In the genomic region with DNA sequence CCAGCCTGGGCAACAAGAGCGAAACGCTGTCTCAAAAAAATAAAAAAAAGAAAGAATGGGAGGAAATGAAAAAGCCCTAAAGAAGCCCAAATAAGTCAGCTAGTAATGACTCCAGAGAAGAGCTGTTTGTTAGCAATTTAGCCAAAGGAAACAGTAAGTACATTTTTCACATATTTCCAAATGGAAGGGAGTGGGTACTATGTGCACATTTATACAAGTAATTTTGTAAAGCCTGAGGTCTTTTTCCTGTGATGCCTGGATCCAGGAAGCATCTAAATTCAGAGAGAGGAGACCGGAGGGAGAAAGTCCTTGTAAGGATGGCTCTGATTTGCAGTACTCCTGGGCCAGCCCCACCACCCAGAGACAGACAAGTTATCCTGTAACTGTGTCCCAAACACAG, we compare ENCODE assay signal across 24 cellular contexts. TPM values are rescaled to one million over a fixed set of nuclear protein-coding genes. Genes with fewer than 3 reads are reported as not detected.
DNase-seq lines count a peak whose midpoint lies in the region; ATAC-seq and TF ChIP-seq lines count a peak whose summit lies in the region.
"Had no signal": no experiment of that assay in that cellular context is flagged by ENCODE, and none has a peak within 500 bp of the region (broad histone marks: within the 10 kb centered on the region; RNA-seq: fewer than 3 reads in every experiment).

No MANE protein-coding gene starts in this region.

- CTCF ChIA-PET in activated CD4-positive, alpha-beta memory T cell treated with anti-CD3 and anti-CD28 coated beads for 36 hours (lab: Charles Lee): interaction anchor here (0.7 to 1.6 kb wide), 2 partner anchors 12 to 1613 kb away, joined by 4 read pairs; no protein-coding TSS in a partner anchor

- H3K27ac ChIP-seq in lower lobe of right lung (peak overlapping the region; percentile 53), thoracic aorta (peak overlapping the region; percentile 10 to 38)
- H3K27ac ChIP-seq: BLaER1 treated with 17β-estradiol and CSF1 and Interleukin-3, amounts not matched to agents 10 nM and 100 nM; PC-9; SJCRH30 had no signal

- no peak overlapping the region for H3K4me3 ChIP-seq in lower lobe of right lung
- peak overlapping the region; percentile 28 for H3K4me3 ChIP-seq in thoracic aorta
- H3K4me3 ChIP-seq: BLaER1 treated with 17β-estradiol and CSF1 and Interleukin-3, amounts not matched to agents 10 nM and 100 nM; GM12878; GM23338; K562; PC-9; SJCRH30 had no signal

- H3K36me3 ChIP-seq in lower lobe of right lung (peaks cover 5% of the 10 kb centered on the region), thoracic aorta (no peaks in the 10 kb centered on the region)
- H3K36me3 ChIP-seq: BLaER1 treated with 17β-estradiol and CSF1 and Interleukin-3, amounts not matched to agents 10 nM and 100 nM; SJCRH30 had no signal

- H3K4me1 ChIP-seq in lower lobe of right lung: peaks cover 12% of the 10 kb centered on the region
- peaks cover 0 to 12% of the 10 kb centered on the region in 2 donors for H3K4me1 ChIP-seq in thoracic aorta (ENCODE audit: control insufficient read depth in 1 of 2, low read depth in 2 of 2)
- H3K4me1 ChIP-seq: SJCRH30 had no signal

- no peak for TF ChIP-seq POLR2A in GM18505 (IDR thresholded peaks at IDR 0.05; ENCODE audit: borderline replicate concordance, extremely low read depth, insufficient read depth, insufficient read length)

- H3K27me3 Mint-ChIP-seq in dendritic cell treated with granulocyte-macrophage colony-stimulating factor and Interleukin-4, amounts not matched to agents 40 ng/mL and 50 ng/mL, for 4 days: no peaks in the 10 kb centered on the region
- H3K27me3 Mint-ChIP-seq in activated CD4-positive, alpha-beta memory T cell treated with anti-CD3 and anti-CD28 coated beads for 36 hours: no peaks in the 10 kb centered on the region

- ATAC-seq in lower lobe of right lung: no peak
- no peak for ATAC-seq in thoracic aorta (ENCODE audit: insufficient number of reproducible peaks, low FRiP score, low read depth)
- no peak for ATAC-seq in GM18505 (IDR thresholded peaks at IDR 0.05; ENCODE audit: unreplicated experiment)
- no peak for ATAC-seq in HG03039 (IDR thresholded peaks at IDR 0.05; ENCODE audit: unreplicated experiment)
- ATAC-seq: GM12878, GM23338, HCT116, K562 had no signal

- H3K27me3 ChIP-seq in lower lobe of right lung (ENCODE audit: low read depth): no peaks in the 10 kb centered on the region
- no peaks in the 10 kb centered on the region for H3K27me3 ChIP-seq in thoracic aorta (replicated peaks; ENCODE audit: insufficient read depth)
- H3K27me3 ChIP-seq: BLaER1 treated with 17β-estradiol and CSF1 and Interleukin-3, amounts not matched to agents 10 nM and 100 nM; SJCRH30 had no signal

- peak overlapping the region; percentile 76 for H3K27ac Mint-ChIP-seq in dendritic cell treated with granulocyte-macrophage colony-stimulating factor and Interleukin-4, amounts not matched to agents 40 ng/mL and 50 ng/mL, for 4 days
- no peak overlapping the region for H3K27ac Mint-ChIP-seq in activated CD4-positive, alpha-beta memory T cell treated with anti-CD3 and anti-CD28 coated beads for 36 hours
- H3K27ac Mint-ChIP-seq: GM23338 had no signal

- DNase-seq in EH (ENCODE audit: low read depth) (peak; percentile 53), lower lobe of right lung (no peak), thoracic aorta (ENCODE audit: low spot score) (no peak), NCI-H2107 (lab: John Stamatoyannopoulos, UW) (no peak)
- DNase-seq in activated CD4-positive, alpha-beta memory T cell treated with anti-CD3 and anti-CD28 coated beads for 36 hours: no peak
- DNase-seq: 8988T; CD8-positive, alpha-beta memory T cell; DMS79 treated with DMSO at 0.1 percent for 48 hours; GDM1; MV-4-11; NCI-H1417 treated with DMSO at 0.1 percent for 48 hours; NCI-H1930; NCI-H2171; NCI-H446; PC-9; SJCRH30 had no signal

- POLR2A ChIA-PET in activated CD4-positive, alpha-beta memory T cell treated with anti-CD3 and anti-CD28 coated beads for 36 hours (lab: Charles Lee): no interaction called here

- H3K4me3 Mint-ChIP-seq in dendritic cell treated with granulocyte-macrophage colony-stimulating factor and Interleukin-4, amounts not matched to agents 40 ng/mL and 50 ng/mL, for 4 days: peak overlapping the region; percentile 9
- no peak overlapping the region for H3K4me3 Mint-ChIP-seq in activated CD4-positive, alpha-beta memory T cell treated with anti-CD3 and anti-CD28 coated beads for 36 hours
- H3K4me3 Mint-ChIP-seq: CD8-positive, alpha-beta memory T cell; GM23338 had no signal

- no peak for TF ChIP-seq CTCF in lower lobe of right lung (IDR thresholded peaks at IDR 0.05)
- TF ChIP-seq CTCF in thoracic aorta (IDR thresholded peaks at IDR 0.05): no peak

- intact Hi-C loops in dendritic cell treated with granulocyte-macrophage colony-stimulating factor and Interleukin-4, amounts not matched to agents 40 ng/mL and 50 ng/mL, for 4 days (cut with micrococcal nuclease): no loop called here
- intact Hi-C loops in lower lobe of right lung (cut with DNase I): no loop called here
- intact Hi-C loops in activated CD4-positive, alpha-beta memory T cell treated with anti-CD3 and anti-CD28 coated beads for 36 hours (cut with micrococcal nuclease): no loop called here

- peaks cover 68% of the 10 kb centered on the region for H3K36me3 Mint-ChIP-seq in dendritic cell treated with granulocyte-macrophage colony-stimulating factor and Interleukin-4, amounts not matched to agents 40 ng/mL and 50 ng/mL, for 4 days (ENCODE audit: low read depth)
- H3K36me3 Mint-ChIP-seq in activated CD4-positive, alpha-beta memory T cell treated with anti-CD3 and anti-CD28 coated beads for 36 hours: no peaks in the 10 kb centered on the region
- H3K36me3 Mint-ChIP-seq: CD8-positive, alpha-beta memory T cell had no signal

- H3K9me3 ChIP-seq in lower lobe of right lung (no peaks in the 10 kb centered on the region), thoracic aorta (no peaks in the 10 kb centered on the region)
- H3K9me3 ChIP-seq: SJCRH30 had no signal

- peaks cover 49% of the 10 kb centered on the region for H3K4me1 Mint-ChIP-seq in dendritic cell treated with granulocyte-macrophage colony-stimulating factor and Interleukin-4, amounts not matched to agents 40 ng/mL and 50 ng/mL, for 4 days (ENCODE audit: low read depth)
- H3K4me1 Mint-ChIP-seq in activated CD4-positive, alpha-beta memory T cell treated with anti-CD3 and anti-CD28 coated beads for 36 hours (ENCODE audit: low read depth): peaks cover 3% of the 10 kb centered on the region

- no peaks in the 10 kb centered on the region for H3K9me3 Mint-ChIP-seq in dendritic cell treated with granulocyte-macrophage colony-stimulating factor and Interleukin-4, amounts not matched to agents 40 ng/mL and 50 ng/mL, for 4 days
- H3K9me3 Mint-ChIP-seq in activated CD4-positive, alpha-beta memory T cell treated with anti-CD3 and anti-CD28 coated beads for 36 hours: no peaks in the 10 kb centered on the region
- H3K9me3 Mint-ChIP-seq: CD8-positive, alpha-beta memory T cell; GM23338 had no signal

RNA-seq across cellular contexts. Expression of a gene that starts 14.7 kb away (rescaled TPM):
- total RNA-seq in lower lobe of right lung (527 TPM), thoracic aorta (1 to 10 TPM; 3.8 to 6.6 TPM)
- total RNA-seq in activated CD4-positive, alpha-beta memory T cell treated with anti-CD3 and anti-CD28 coated beads for 36 hours: under 1 TPM; 0.62 to 0.68 TPM
- total RNA-seq: SJCRH30 had no signal

RNA-seq across cellular contexts. Expression of a gene that starts 31.0 kb away (rescaled TPM):
- not detected for total RNA-seq in lower lobe of right lung
- total RNA-seq in thoracic aorta: under 1 TPM in 1 of 2 donors, not detected in 1; 0.49 TPM
- not detected for total RNA-seq in activated CD4-positive, alpha-beta memory T cell treated with anti-CD3 and anti-CD28 coated beads for 36 hours
- total RNA-seq: CD8-positive, alpha-beta memory T cell; GM23338; K562; PC-9; SJCRH30 had no signal

Comparison
In these comparisons a context has a peak if more than half of its experiments do, and no peak if none do; other contexts are left out.
1. RNA of a gene that starts 14.7 kb away (total RNA-seq): 527 TPM in lower lobe of right lung (single experiment); 3.8 to 6.6 TPM in thoracic aorta and 0.62 to 0.68 TPM in activated CD4-positive, alpha-beta memory T cell treated with anti-CD3 and anti-CD28 coated beads for 36 hours; every median in the first group is over 10 times any median in the second.